In the genomic region with DNA sequence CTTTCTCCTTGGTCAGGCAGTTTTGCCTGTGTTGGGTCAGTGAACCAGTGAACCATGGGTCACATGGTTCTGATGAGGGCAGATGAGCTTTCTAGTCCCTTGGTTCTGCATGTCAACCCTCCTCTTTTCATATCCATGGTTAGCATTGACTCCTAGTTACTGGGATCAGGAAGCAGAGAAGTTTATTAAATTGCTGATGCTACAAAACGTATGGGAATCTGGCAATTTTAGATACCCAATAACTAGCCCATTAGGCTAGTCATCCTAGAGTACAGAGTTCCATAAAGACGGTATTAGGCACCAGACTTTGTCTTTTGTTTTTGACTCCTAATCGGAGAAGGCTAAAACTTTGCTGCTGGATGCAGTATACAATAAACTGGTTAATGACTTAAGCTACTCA, we compare ENCODE assay signal across 1 cellular context.
TF ChIP-seq lines count a peak whose summit lies in the region.

No MANE protein-coding gene starts in this region.

TF ChIP-seq in K562, 482 proteins besides CTCF, POLR2A, EP300 and RAD21 (continued from another document):
- TF ChIP-seq, protein P1, sequence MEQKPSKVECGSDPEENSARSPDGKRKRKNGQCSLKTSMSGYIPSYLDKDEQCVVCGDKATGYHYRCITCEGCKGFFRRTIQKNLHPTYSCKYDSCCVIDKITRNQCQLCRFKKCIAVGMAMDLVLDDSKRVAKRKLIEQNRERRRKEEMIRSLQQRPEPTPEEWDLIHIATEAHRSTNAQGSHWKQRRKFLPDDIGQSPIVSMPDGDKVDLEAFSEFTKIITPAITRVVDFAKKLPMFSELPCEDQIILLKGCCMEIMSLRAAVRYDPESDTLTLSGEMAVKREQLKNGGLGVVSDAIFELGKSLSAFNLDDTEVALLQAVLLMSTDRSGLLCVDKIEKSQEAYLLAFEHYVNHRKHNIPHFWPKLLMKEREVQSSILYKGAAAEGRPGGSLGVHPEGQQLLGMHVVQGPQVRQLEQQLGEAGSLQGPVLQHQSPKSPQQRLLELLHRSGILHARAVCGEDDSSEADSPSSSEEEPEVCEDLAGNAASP (IDR thresholded peaks at IDR 0.05): no peak
- TF ChIP-seq MAFG (tag; conservative IDR thresholded peaks at IDR 0.05): peak; percentile 52
